16 cellular contexts compared by ENCODE assay signal in the genomic region with DNA sequence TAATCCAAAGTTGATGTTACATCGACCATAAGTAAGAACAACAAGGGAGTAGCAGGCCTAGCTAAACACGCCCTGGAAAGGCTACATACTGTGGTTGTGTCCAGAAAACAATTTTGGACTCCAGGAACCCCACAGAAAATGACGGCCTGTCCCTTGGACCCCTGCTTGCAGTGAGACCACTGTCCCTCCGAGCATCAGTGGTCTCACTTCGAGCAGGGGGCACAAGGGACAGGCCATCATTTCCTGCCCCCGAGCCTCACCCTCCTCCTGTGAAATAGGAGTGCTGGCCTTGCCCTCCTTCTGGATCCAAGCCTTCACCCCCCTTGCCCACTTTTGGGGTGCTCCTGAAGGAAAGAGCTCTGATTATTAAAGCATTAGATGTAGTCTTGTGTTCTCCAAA.
"Had no signal": no experiment of that assay in that cellular context is flagged by ENCODE, and none has a peak within 500 bp of the region (broad histone marks: within the 10 kb centered on the region; RNA-seq: fewer than 3 reads in every experiment).

No MANE protein-coding gene starts in this region.

- H3K27me3 ChIP-seq: gastrocnemius medialis, sigmoid colon, suprapubic skin, vagina had no signal

- H3K9me3 ChIP-seq: gastrocnemius medialis, mucosa of descending colon, psoas muscle, sigmoid colon, suprapubic skin, vagina had no signal

- H3K27ac ChIP-seq: coronary artery, gastrocnemius medialis, psoas muscle, sigmoid colon, suprapubic skin, vagina had no signal

- H3K4me3 ChIP-seq: coronary artery, gastrocnemius medialis, lung, mucosa of descending colon, psoas muscle, sigmoid colon, suprapubic skin, vagina had no signal

- DNase-seq: dermis blood vessel endothelial cell; effector memory CD4-positive, alpha-beta T cell; gastrocnemius medialis; head of caudate nucleus; mucosa of descending colon; naive B cell; psoas muscle; sigmoid colon; stimulated activated CD4-positive, alpha-beta T cell treated with anti-CD3 and anti-CD28 coated beads, Interleukin-4, amount 100 ng/mL, for 4 hours; stimulated activated naive B cell treated with anti-CD40 and anti-IgM and Interleukin-4, amounts not matched to agents 10 μg/mL and 1 μg/mL and 100 μg/mL, for 72 hours; trophoblast cell had no signal

- H3K4me1 ChIP-seq: vagina had no signal

- H3K36me3 ChIP-seq: suprapubic skin, vagina had no signal

- FAIRE-seq: keratinocyte had no signal
